Comparison of ENCODE assay signal across 9 cellular contexts in the genomic region with DNA sequence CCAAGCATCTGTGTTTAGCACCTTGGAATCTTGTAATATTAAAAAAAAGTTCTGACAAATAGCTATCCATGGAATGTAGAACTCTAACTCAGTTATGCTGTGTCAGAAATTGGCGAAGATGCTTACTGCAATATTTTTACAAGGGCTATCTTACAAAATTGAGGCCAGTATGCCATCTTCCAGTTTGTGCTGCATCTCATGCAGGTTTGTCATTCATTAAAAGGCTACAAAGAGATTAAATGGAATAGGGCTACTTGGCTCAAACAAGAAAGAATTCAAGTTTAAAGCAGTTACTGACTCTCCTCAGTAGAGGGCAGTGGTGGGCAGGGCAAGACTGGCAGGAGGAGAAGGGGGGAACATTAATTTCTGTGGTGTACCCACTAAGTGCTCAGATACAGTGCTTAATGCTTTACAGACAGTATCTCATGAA.
DNase-seq lines count a peak whose midpoint lies in the region; ATAC-seq, FAIRE-seq and TF ChIP-seq lines count a peak whose summit lies in the region.
"Had no signal": no experiment of that assay in that cellular context is flagged by ENCODE, and none has a peak within 500 bp of the region (broad histone marks: within the 10 kb centered on the region; RNA-seq: fewer than 3 reads in every experiment).

No MANE protein-coding gene starts in this region.

- H3K4me1 Mint-ChIP-seq in neural crest cell = no peaks in the 10 kb centered on the region

- H3K27ac Mint-ChIP-seq in neural crest cell (ENCODE audit: unreplicated experiment) = no peak overlapping the region

- H3K36me3 Mint-ChIP-seq in neural crest cell (ENCODE audit: low read depth) = peaks cover 2% of the 10 kb centered on the region

- H3K4me3 Mint-ChIP-seq in neural crest cell = no peak overlapping the region

- no peak for FAIRE-seq in bronchial epithelial cell (lab: Jason Lieb, UNC)

- no peaks in the 10 kb centered on the region for H3K27me3 ChIP-seq in bronchial epithelial cell (ENCODE audit: control insufficient read depth, insufficient read depth, low read length)

- H3K36me3 ChIP-seq in bronchial epithelial cell (ENCODE audit: control insufficient read depth, insufficient read depth, low read length) = no peaks in the 10 kb centered on the region

- ATAC-seq in GM21528 (IDR thresholded peaks at IDR 0.05; ENCODE audit: low FRiP score, unreplicated experiment) (no peak), HG02763 (IDR thresholded peaks at IDR 0.05; ENCODE audit: unreplicated experiment) (no peak)

- DNase-seq in EL (peak; percentile 0), Kasumi-1 (lab: John Stamatoyannopoulos, UW) (peak; percentile 21 to 35), bronchial epithelial cell (ENCODE audit: low read depth) (no peak), neural crest cell (ENCODE audit: low read depth, low spot score) (peak; percentile 2), HuH-7.5 (ENCODE audit: low spot score) (no peak), NCI-H2081 (lab: John Stamatoyannopoulos, UW) (no peak)

- no peaks in the 10 kb centered on the region for H3K27me3 Mint-ChIP-seq in neural crest cell (ENCODE audit: low read depth)

- peaks cover 2% of the 10 kb centered on the region for H3K9me3 Mint-ChIP-seq in neural crest cell

- TF ChIP-seq CTCF in bronchial epithelial cell (IDR thresholded peaks at IDR 0.05; ENCODE audit: insufficient read depth, low read length, severe bottlenecking) = peak; percentile 58
- peak; percentile 73 for TF ChIP-seq CTCF in neural crest cell (conservative IDR thresholded peaks at IDR 0.05)

- H3K4me3 ChIP-seq in bronchial epithelial cell (ENCODE audit: low read depth, low read length) = no peak overlapping the region
- H3K4me3 ChIP-seq: SK-N-MC had no signal

Comparison
In these comparisons a context has a peak if more than half of its experiments do, and no peak if none do; other contexts are left out.
1. DNase-seq: peak in EL (single experiment), Kasumi-1 (2 of 2) and neural crest cell (single experiment); none in bronchial epithelial cell (single experiment), HuH-7.5 (single experiment) and NCI-H2081 (0 of 2).